16 cellular contexts compared by ENCODE assay signal in genomic region chr6:121157913-121158312, GRCh38.
"Had no signal": no experiment of that assay in that cellular context is flagged by ENCODE, and none has a peak within 500 bp of the region (broad histone marks: within the 10 kb centered on the region; RNA-seq: fewer than 3 reads in every experiment).

No MANE protein-coding gene starts in this region.

- H3K4me3 ChIP-seq: coronary artery, esophagus muscularis mucosa, right atrium auricular region, skin epidermis had no signal

- H3K27me3 ChIP-seq: esophagus muscularis mucosa, right atrium auricular region had no signal

- H3K4me1 ChIP-seq: esophagus muscularis mucosa, right atrium auricular region had no signal

- H3K27ac ChIP-seq: coronary artery, esophagus muscularis mucosa, right atrium auricular region, skin epidermis had no signal

- DNase-seq: activated naive CD4-positive, alpha-beta T cell treated with anti-CD3 and anti-CD28 coated beads for 36 hours; activated naive CD8-positive, alpha-beta T cell treated with anti-CD3 and anti-CD28 coated beads, Interleukin-2, amount 50 U/mL, for 24 hours; activated T-cell treated with anti-CD3 and anti-CD28 coated beads, Interleukin-2, amount 50 U/mL, for 1 hour; central memory CD4-positive, alpha-beta T cell; hypothalamus; left ventricle myocardium superior; mesenchymal stem cell; nucleus accumbens; T-cell; T-helper 9 cell had no signal

- H3K36me3 ChIP-seq: right atrium auricular region had no signal

- ATAC-seq: activated CD4-positive, CD25-positive, alpha-beta regulatory T cell treated with anti-CD3 and anti-CD28 coated beads, Interleukin-2, amount 50 U/mL, for 24 hours; activated naive CD8-positive, alpha-beta T cell treated with anti-CD3 and anti-CD28 coated beads, Interleukin-2, amount 50 U/mL, for 24 hours; left ventricle myocardium superior; natural killer cell treated with Interleukin-12 subunit alpha and Interleukin-12 subunit beta and Interleukin-15 and Interleukin-18, amount 100 ng/mL, for 72 hours; T-cell had no signal
